Comparison of ENCODE assay signal across 8 cellular contexts in genomic region chr20:53828673-53829085, GRCh38.
DNase-seq lines count a peak whose midpoint lies in the region; ATAC-seq and TF ChIP-seq lines count a peak whose summit lies in the region.

No MANE protein-coding gene starts in this region.

- no peaks in the 10 kb centered on the region for H3K4me1 ChIP-seq in breast epithelium

- DNase-seq in GM06990 (ENCODE audit: extremely low read depth, insufficient read length) (no peak), NCI-H446 treated with DMSO at 0.1 percent for 48 hours (lab: John Stamatoyannopoulos, UW) (peak; percentile 58), breast epithelium (ENCODE audit: low spot score in 2 of 2) (peak in 1 of 2 donors; percentile 43), stromal cell of bone marrow (ENCODE audit: low read depth) (peak; percentile 91), globus pallidus (ENCODE audit: low spot score) (no peak), SK-N-DZ (ENCODE audit: low spot score) (no peak)

- H3K36me3 ChIP-seq in GM06990 (ENCODE audit: control insufficient read depth, insufficient read depth, low read length) (no peaks in the 10 kb centered on the region), breast epithelium (no peaks in the 10 kb centered on the region)

- no peak for TF ChIP-seq POLR2A in breast epithelium (IDR thresholded peaks at IDR 0.05)

- H3K27me3 ChIP-seq in GM06990 (replicated peaks; ENCODE audit: control insufficient read depth, insufficient read depth, low read length) (no peaks in the 10 kb centered on the region), breast epithelium (no peaks in the 10 kb centered on the region), layer of hippocampus (ENCODE audit: control insufficient read depth, insufficient read depth, low read length) (no peaks in the 10 kb centered on the region)

- TF ChIP-seq CTCF in GM06990 (IDR thresholded peaks at IDR 0.05; ENCODE audit: insufficient read depth, low read length, poor library complexity, severe bottlenecking) = no peak
- TF ChIP-seq CTCF in breast epithelium (IDR thresholded peaks at IDR 0.05) = no peak

- H3K4me3 ChIP-seq in GM06990 (replicated peaks; ENCODE audit: low read depth, low read length) = peak overlapping the region; percentile 15; the same call in 1 of the 2 replicates
- H3K4me3 ChIP-seq in breast epithelium = peak overlapping the region; percentile 12 to 50 (median 34)

- no peaks in the 10 kb centered on the region for H3K9me3 ChIP-seq in breast epithelium

- intact Hi-C loops in breast epithelium (cut with DNase I; ENCODE audit: low total_unique reads) = no loop called here

- no peak for ATAC-seq in GM18870 (IDR thresholded peaks at IDR 0.05; ENCODE audit: unreplicated experiment)

- H3K27ac ChIP-seq in breast epithelium = peak overlapping the region; percentile 89 to 90
- H3K27ac ChIP-seq in layer of hippocampus (ENCODE audit: low read depth, low read length) = peak overlapping the region; percentile 43

Comparison
In these comparisons a context has a peak if more than half of its experiments do, and no peak if none do; other contexts are left out.
1. DNase-seq: peak in NCI-H446 treated with DMSO at 0.1 percent for 48 hours (single experiment) and stromal cell of bone marrow (single experiment); none in GM06990 (single experiment), globus pallidus (single experiment) and SK-N-DZ (single experiment).